In genomic region chr7:130896898-130897514, GRCh38 we compare ENCODE assay signal across 8 cellular contexts.
DNase-seq lines count a peak whose midpoint lies in the region; ATAC-seq, FAIRE-seq and TF ChIP-seq lines count a peak whose summit lies in the region.

No MANE protein-coding gene starts in this region.

- H3K23ac ChIP-seq in H1 (ENCODE audit: insufficient read length): no peak overlapping the region

- POLR2A ChIA-PET in CD4-positive, alpha-beta T cell (lab: Charles Lee): interaction anchor here (0.7 to 2.0 kb wide), 12 partner anchors 13 to 143 kb away, joined by 3 to 13 read pairs (median 3); no protein-coding TSS in a partner anchor
- POLR2A ChIA-PET in H1 (lab: Charles Lee; ENCODE audit: partially characterized antibody): interaction anchor here (0.6 to 1.9 kb wide), 9 partner anchors 10 to 143 kb away, joined by 3 to 7 read pairs (median 4); no protein-coding TSS in a partner anchor

- H3K27ac ChIP-seq in CD4-positive, alpha-beta T cell (ENCODE audit: low read depth, low read length): no peak overlapping the region
- H3K27ac ChIP-seq in H1 (ENCODE audit: low read depth, low read length): no peak overlapping the region
- H3K27ac ChIP-seq in mesodermal cell (ENCODE audit: low read depth, low read length, severe bottlenecking): peak overlapping the region; percentile 53

- no peak overlapping the region for H2BK12ac ChIP-seq in H1 (ENCODE audit: low read depth, low read length)

- no peak overlapping the region for H2AK5ac ChIP-seq in H1 (ENCODE audit: low read depth, low read length)

- no peaks in the 10 kb centered on the region for H3K79me2 ChIP-seq in H1 (ENCODE audit: control insufficient read depth in 1 of 2, insufficient read depth in 2 of 2, low read length in 2 of 2)

- no peak overlapping the region for H2BK5ac ChIP-seq in H1 (ENCODE audit: low read depth, low read length)

- H3K36me3 ChIP-seq in H7 (replicated peaks; ENCODE audit: control insufficient read depth, insufficient read depth, low read length): no peaks in the 10 kb centered on the region
- no peaks in the 10 kb centered on the region for H3K36me3 ChIP-seq in H1 (ENCODE audit: control insufficient read depth in 2 of 4, insufficient read depth in 4 of 4, low read length in 3 of 4)
- H3K36me3 ChIP-seq in mesodermal cell (ENCODE audit: control insufficient read depth, insufficient read depth, low read length): peaks cover 81% of the 10 kb centered on the region

- no peak for TF ChIP-seq EP300 in H1 (IDR thresholded peaks at IDR 0.05; ENCODE audit: borderline replicate concordance in 1 of 2, low read depth in 2 of 2, low read length in 2 of 2)

- no peaks in the 10 kb centered on the region for H4K20me1 ChIP-seq in H1 (replicated peaks in 1 of 2; ENCODE audit: control insufficient read depth in 1 of 2, insufficient read depth in 2 of 2, low read length in 2 of 2)

- H3K4me3 ChIP-seq in H7 (ENCODE audit: insufficient read depth, low read depth, low read length) (no peak overlapping the region), H1 (ENCODE audit: extremely low read depth in 1 of 4, insufficient read depth in 2 of 4, low read depth in 3 of 4, low read length in 4 of 4) (no peak overlapping the region), mesodermal cell (ENCODE audit: extremely low read depth, insufficient read depth, low read length, poor library complexity, severe bottlenecking) (no peak overlapping the region)

- WGBS in H1 (ENCODE audit: extremely low coverage in 1 of 2, insufficient coverage in 1 of 2, insufficient read length in 1 of 2, insufficient replicate concordance in 2 of 2, low coverage in 1 of 2, low lambda C conversion rate in 2 of 2, missing lambda C conversion rate in 1 of 2), 2 experiments: 52% methylated on average over 22 of the region's 22 CpGs; no CpG with 5 or more reads in 1 of the 2 experiments
- 59 to 66% methylated on average over 18 to 19 of the region's 22 CpGs for whole genome bisulfite sequencing in mesodermal cell (ENCODE audit: insufficient coverage in 2 of 2), 2 experiments

- H3K4me3 Mint-ChIP-seq in CD4-positive, alpha-beta T cell: peak overlapping the region; percentile 79

- FAIRE-seq in H1 (lab: Jason Lieb, UNC): no peak

- no peak overlapping the region for H3K18ac ChIP-seq in H1 (ENCODE audit: extremely low read depth, low read length)

- no peaks in the 10 kb centered on the region for H3K27me3 ChIP-seq in CD4-positive, alpha-beta T cell (ENCODE audit: control insufficient read depth, insufficient read depth, low read length)
- H3K27me3 ChIP-seq in H7 (ENCODE audit: control insufficient read depth, insufficient read depth, low read length): no peaks in the 10 kb centered on the region
- no peaks in the 10 kb centered on the region for H3K27me3 ChIP-seq in H1 (replicated peaks in 1 of 4; ENCODE audit: control insufficient read depth in 3 of 4, extremely low read depth in 1 of 4, insufficient read depth in 3 of 4, low read length in 3 of 4)

- no peaks in the 10 kb centered on the region for H3K27me3 Mint-ChIP-seq in CD4-positive, alpha-beta T cell

- H3K79me1 ChIP-seq in H1 (ENCODE audit: low read depth, low read length): no peaks in the 10 kb centered on the region

- CTCF ChIA-PET in CD4-positive, alpha-beta T cell (lab: Charles Lee): interaction anchor here (0.6 to 3.6 kb wide), 41 partner anchors 8 to 525 kb away, joined by 3 to 50 read pairs (median 5); no protein-coding TSS in a partner anchor
- CTCF ChIA-PET in H1 (lab: Charles Lee; ENCODE audit: partially characterized antibody): interaction anchor here (0.6 to 8.4 kb wide), 69 partner anchors 8 to 1980 kb away, joined by 3 to 120 read pairs (median 5); no protein-coding TSS in a partner anchor

- no peak overlapping the region for H2AFZ ChIP-seq in H1 (ENCODE audit: low read length)

- peak; percentile 51 to 75 (median 64) for DNase-seq in CD4-positive, alpha-beta T cell
- DNase-seq in H7 (peak; percentile 83), NCI-H748 treated with DMSO at 0.1 percent for 48 hours (lab: John Stamatoyannopoulos, UW) (peak; percentile 22), H1 (ENCODE audit: low read depth in 1 of 2, low spot score in 2 of 2) (peak in 1 of 2 experiments; percentile 80)
- DNase-seq in activated CD8-positive, alpha-beta memory T cell treated with anti-CD3 and anti-CD28 coated beads, Interleukin-2, amount 50 U/mL, for 1 hour (ENCODE audit: extremely low read depth): peak; percentile 44
- peak; percentile 57 for DNase-seq in stimulated activated CD8-positive, alpha-beta memory T cell treated with anti-CD3 and anti-CD28 coated beads, Interleukin-4, amount 100 ng/mL, for 24 hours (ENCODE audit: low read depth)

- TF ChIP-seq POLR2A in H1 (IDR thresholded peaks at IDR 0.05; ENCODE audit: control extremely low read depth in 1 of 2, low read depth in 2 of 2, low read length in 2 of 2): no peak

- no peak overlapping the region for H4K8ac ChIP-seq in H1 (ENCODE audit: extremely low read depth, insufficient read depth, low read length)

- no peak overlapping the region for H3K4ac ChIP-seq in H1 (replicated peaks; ENCODE audit: insufficient read length, low read depth, low read length)

- peaks cover 81% of the 10 kb centered on the region for H3K4me1 Mint-ChIP-seq in CD4-positive, alpha-beta T cell (ENCODE audit: low read depth)

- H3K4me2 ChIP-seq in H1 (ENCODE audit: insufficient read depth in 1 of 2, low read depth in 2 of 2, low read length in 2 of 2): no peak overlapping the region

- no peak overlapping the region for H3K56ac ChIP-seq in H1 (replicated peaks; ENCODE audit: insufficient read length, low read depth, low read length)

- no peaks in the 10 kb centered on the region for H3K9me3 Mint-ChIP-seq in CD4-positive, alpha-beta T cell

- peak; percentile 81 for ATAC-seq in CD4-positive, alpha-beta T cell (ENCODE audit: poor library complexity)
- ATAC-seq in GM21528 (IDR thresholded peaks at IDR 0.05; ENCODE audit: low FRiP score, unreplicated experiment): no peak

- H3K4me1 ChIP-seq in H1 (replicated peaks in 1 of 4; ENCODE audit: control insufficient read depth in 3 of 4, insufficient read depth in 4 of 4, low read length in 3 of 4) (peaks cover 6 to 14% (median 8%) of the 10 kb centered on the region in 4 experiments; a peak in 6 of 7 replicates), mesodermal cell (ENCODE audit: control insufficient read depth, insufficient read depth, low read length, poor library complexity, severe bottlenecking) (peaks cover 85% of the 10 kb centered on the region)

- intact Hi-C loops in CD4-positive, alpha-beta T cell (cut with DNase I, micrococcal nuclease): loop anchor here (1.0 to 10.0 kb wide), 8 partner anchors 58 to 758 kb away; no protein-coding TSS in a partner anchor

- peaks cover 94% of the 10 kb centered on the region for H3K36me3 Mint-ChIP-seq in CD4-positive, alpha-beta T cell (ENCODE audit: low read depth)

- H3K27ac Mint-ChIP-seq in CD4-positive, alpha-beta T cell: peak overlapping the region; percentile 74

- H3K14ac ChIP-seq in H1 (ENCODE audit: insufficient read length): no peak overlapping the region

- TF ChIP-seq RAD21 in H1 (IDR thresholded peaks at IDR 0.05 in 1 of 2, conservative IDR thresholded peaks at IDR 0.05 in 1 of 2; ENCODE audit: low read depth in 2 of 2, low read length in 2 of 2): peak; percentile 93 to 95

- H2BK15ac ChIP-seq in H1 (ENCODE audit: low read length): 0 out of 2 replicates have a peak overlapping the region, but pooled peaks have one; percentile 93

- TF ChIP-seq CTCF in CD4-positive, alpha-beta T cell (IDR thresholded peaks at IDR 0.05): peak; percentile 77
- TF ChIP-seq CTCF in H1 (IDR thresholded peaks at IDR 0.05; ENCODE audit: control extremely low read depth in 1 of 3, insufficient read depth in 1 of 3, low read depth in 1 of 3, low read length in 3 of 3): peak; percentile 85 to 89 (median 86)

- H3K9ac ChIP-seq in H1 (replicated peaks in 1 of 4; ENCODE audit: extremely low read depth in 1 of 4, low read depth in 3 of 4, low read length in 3 of 4): no peak overlapping the region

- H3K23me2 ChIP-seq in H1 (ENCODE audit: low read depth, low read length): no peaks in the 10 kb centered on the region

- H3K9me3 ChIP-seq in CD4-positive, alpha-beta T cell (ENCODE audit: control insufficient read depth, low read length): no peaks in the 10 kb centered on the region
- H3K9me3 ChIP-seq in H1 (ENCODE audit: insufficient read depth in 2 of 2, low read depth in 1 of 2, low read length in 1 of 2): no peaks in the 10 kb centered on the region
- H3K9me3 ChIP-seq in mesodermal cell (ENCODE audit: control insufficient read depth, low read length): no peaks in the 10 kb centered on the region

- H2BK120ac ChIP-seq in H1 (replicated peaks; ENCODE audit: low read depth, low read length): no peak overlapping the region

- peak overlapping the region; percentile 44; the same call in 1 of the 2 replicates for H2BK20ac ChIP-seq in H1 (ENCODE audit: low read length)

- H4K91ac ChIP-seq in H1 (replicated peaks; ENCODE audit: insufficient read length, low read length): no peak overlapping the region

- no peak overlapping the region for H4K5ac ChIP-seq in H1 (ENCODE audit: insufficient read length, low read depth, low read length)

TF ChIP-seq in H1, 55 proteins besides CTCF, POLR2A, EP300 and RAD21 (continues in another document):
- TF ChIP-seq CBX5 (IDR thresholded peaks at IDR 0.05; ENCODE audit: low read depth, low read length): no peak
- peak; percentile 52; the same call in 1 of the 2 replicates for TF ChIP-seq ATF3 (IDR thresholded peaks at IDR 0.05; ENCODE audit: insufficient read depth, low read depth, low read length)
- peak; percentile 20; the same call in 1 of the 2 replicates for TF ChIP-seq CREB1 (IDR thresholded peaks at IDR 0.05)
- TF ChIP-seq MAX (IDR thresholded peaks at IDR 0.05): peak; percentile 93
- TF ChIP-seq E2F6 (IDR thresholded peaks at IDR 0.05): 0 out of 2 replicates have a peak, but pooled peaks have one; percentile 59
- no peak for TF ChIP-seq EZH2 (IDR thresholded peaks at IDR 0.05; ENCODE audit: low read depth, low read length, severe bottlenecking)
- TF ChIP-seq POU5F1 (IDR thresholded peaks at IDR 0.05; ENCODE audit: low read depth, low read length): no peak
- TF ChIP-seq YY1 (IDR thresholded peaks at IDR 0.05; ENCODE audit: low read depth, low read length): 0 out of 2 replicates have a peak, but pooled peaks have one; percentile 23
- no peak for TF ChIP-seq RXRA (IDR thresholded peaks at IDR 0.05; ENCODE audit: insufficient read depth, low read depth, low read length)
